In genomic region chrX:5957506-5957905, GRCh38 we compare ENCODE assay signal across 26 cellular contexts.
A peak's percentile ranks its signal among the peaks of the same experiment; 100 is the strongest.
DNase-seq lines count a peak whose midpoint lies in the region; ATAC-seq, FAIRE-seq and TF ChIP-seq lines count a peak whose summit lies in the region.
"Had no signal": no experiment of that assay in that cellular context is flagged by ENCODE, and none has a peak within 500 bp of the region (broad histone marks: within the 10 kb centered on the region; RNA-seq: fewer than 3 reads in every experiment).

No MANE protein-coding gene starts in this region.

- intact Hi-C loops in A673 (cut with micrococcal nuclease; ENCODE audit: unreplicated experiment), result no loop called here

- no peak overlapping the region for H3K4me2 ChIP-seq in astrocyte (ENCODE audit: low read length)
- H3K4me2 ChIP-seq: A549, BLaER1, GM23338 had no signal

- no peaks in the 10 kb centered on the region for H3K36me3 Mint-ChIP-seq in astrocyte (ENCODE audit: low read depth, unreplicated experiment)
- H3K36me3 Mint-ChIP-seq in activated T-cell treated with anti-CD3 and anti-CD28 coated beads, Interleukin-2, amount 50 U/mL, for 24 hours (ENCODE audit: low read depth), result no peaks in the 10 kb centered on the region
- H3K36me3 Mint-ChIP-seq: activated naive CD8-positive, alpha-beta T cell treated with anti-CD3 and anti-CD28 coated beads, Interleukin-2, amount 10 ng/mL, durations not matched to agents 7 days and 5 days had no signal

- H3K36me3 ChIP-seq in A673 (ENCODE audit: insufficient read depth, low read length, poor library complexity, severe bottlenecking) (no peaks in the 10 kb centered on the region), astrocyte (ENCODE audit: insufficient read depth, low read length) (no peaks in the 10 kb centered on the region)
- H3K36me3 ChIP-seq: BLaER1, gastroesophageal sphincter, prostate gland, transverse colon had no signal

- H3K4me1 Mint-ChIP-seq in astrocyte (ENCODE audit: low read depth, unreplicated experiment), result peaks cover 4% of the 10 kb centered on the region
- H3K4me1 Mint-ChIP-seq in activated T-cell treated with anti-CD3 and anti-CD28 coated beads, Interleukin-2, amount 50 U/mL, for 24 hours (ENCODE audit: low read depth), result no peaks in the 10 kb centered on the region
- H3K4me1 Mint-ChIP-seq: activated CD4-positive, alpha-beta memory T cell treated with anti-CD3 and anti-CD28 coated beads, Interleukin-2, amount 10 ng/mL, durations not matched to agents 7 days and 5 days; activated naive CD8-positive, alpha-beta T cell treated with anti-CD3 and anti-CD28 coated beads, Interleukin-2, amount 10 ng/mL, durations not matched to agents 7 days and 5 days had no signal

- H3K27me3 ChIP-seq in A673 (replicated peaks; ENCODE audit: insufficient read depth, low read depth, low read length, poor library complexity) (no peaks in the 10 kb centered on the region), astrocyte (ENCODE audit: insufficient read depth, low read length) (no peaks in the 10 kb centered on the region)
- H3K27me3 ChIP-seq: BLaER1, gastroesophageal sphincter, transverse colon had no signal

- no peak overlapping the region for H2AFZ ChIP-seq in astrocyte (ENCODE audit: low read depth, low read length)
- H2AFZ ChIP-seq: GM23338 had no signal

- H3K4me3 Mint-ChIP-seq in astrocyte (ENCODE audit: unreplicated experiment), result no peak overlapping the region
- no peak overlapping the region for H3K4me3 Mint-ChIP-seq in activated T-cell treated with anti-CD3 and anti-CD28 coated beads, Interleukin-2, amount 50 U/mL, for 24 hours
- H3K4me3 Mint-ChIP-seq: activated CD4-positive, alpha-beta memory T cell treated with anti-CD3 and anti-CD28 coated beads, Interleukin-2, amount 10 ng/mL, durations not matched to agents 7 days and 5 days; activated naive CD8-positive, alpha-beta T cell treated with anti-CD3 and anti-CD28 coated beads, Interleukin-2, amount 10 ng/mL, durations not matched to agents 7 days and 5 days; brain; GM23338 had no signal

- FAIRE-seq in astrocyte (lab: Jason Lieb, UNC), result peak; percentile 60
- FAIRE-seq: A549 had no signal

- H3K4me3 ChIP-seq in A673 (ENCODE audit: low read depth, low read length, poor library complexity, severe bottlenecking) (peak overlapping the region; percentile 4), astrocyte (ENCODE audit: insufficient read depth, low read depth, low read length) (no peak overlapping the region)
- H3K4me3 ChIP-seq: A549, BLaER1, gastroesophageal sphincter, GM23338, lung, prostate gland, transverse colon had no signal

- ATAC-seq in GM19328 (IDR thresholded peaks at IDR 0.05; ENCODE audit: unreplicated experiment), result no peak
- ATAC-seq: A549; activated CD4-positive, CD25-positive, alpha-beta regulatory T cell treated with anti-CD3 and anti-CD28 coated beads, Interleukin-2, amount 50 U/mL, for 24 hours; gastroesophageal sphincter; GM23338 had no signal

- POLR2A ChIA-PET in A673 (lab: Charles Lee; ENCODE audit: low non-redundant PET), result no interaction called here

- no peak overlapping the region for H3K27ac Mint-ChIP-seq in astrocyte (ENCODE audit: unreplicated experiment)
- H3K27ac Mint-ChIP-seq in activated T-cell treated with anti-CD3 and anti-CD28 coated beads, Interleukin-2, amount 50 U/mL, for 24 hours, result no peak overlapping the region
- H3K27ac Mint-ChIP-seq: activated CD4-positive, alpha-beta memory T cell treated with anti-CD3 and anti-CD28 coated beads, Interleukin-2, amount 10 ng/mL, durations not matched to agents 7 days and 5 days; activated naive CD8-positive, alpha-beta T cell treated with anti-CD3 and anti-CD28 coated beads, Interleukin-2, amount 10 ng/mL, durations not matched to agents 7 days and 5 days; brain; GM23338 had no signal

- no peaks in the 10 kb centered on the region for H4K20me1 ChIP-seq in astrocyte (ENCODE audit: insufficient read depth, low read length)
- H4K20me1 ChIP-seq: BLaER1 had no signal

- H3K9me3 ChIP-seq in A673 (ENCODE audit: low read depth, low read length, poor library complexity, severe bottlenecking) (no peaks in the 10 kb centered on the region), astrocyte (ENCODE audit: insufficient read depth, low read depth, low read length) (no peaks in the 10 kb centered on the region)
- H3K9me3 ChIP-seq: A549, BLaER1, gastroesophageal sphincter, prostate gland, transverse colon had no signal

- H3K79me2 ChIP-seq in astrocyte (ENCODE audit: insufficient read depth, low read length), result no peaks in the 10 kb centered on the region

- no peak overlapping the region for H3K27ac ChIP-seq in A673 (ENCODE audit: low read depth, low read length, poor library complexity, severe bottlenecking)
- no peak overlapping the region for H3K27ac ChIP-seq in astrocyte (ENCODE audit: low read depth, low read length)
- H3K27ac ChIP-seq: A549, BLaER1, gastroesophageal sphincter, prostate gland, transverse colon had no signal

- DNase-seq in A673 (ENCODE audit: low spot score) (peak; percentile 63), MV-4-11 (lab: John Stamatoyannopoulos, UW) (peak; percentile 82), astrocyte (ENCODE audit: low read depth) (peak; percentile 83), iris pigment epithelial cell (ENCODE audit: low read depth) (peak; percentile 3), NCI-H69 (lab: John Stamatoyannopoulos, UW) (no peak), SHP77 treated with DMSO at 0.1 percent for 48 hours (lab: John Stamatoyannopoulos, UW) (no peak)
- DNase-seq in activated T-cell treated with anti-CD3 and anti-CD28 coated beads, Interleukin-2, amount 50 U/mL, for 24 hours, result no peak
- DNase-seq: activated CD4-positive, alpha-beta memory T cell treated with anti-CD3 and anti-CD28 coated beads, Interleukin-2, amount 10 ng/mL, durations not matched to agents 7 days and 5 days; activated naive CD8-positive, alpha-beta T cell treated with anti-CD3 and anti-CD28 coated beads, Interleukin-2, amount 10 ng/mL, durations not matched to agents 7 days and 5 days; effector CD4-positive, alpha-beta T cell; GDM1; NCI-H1694; NCI-H2171 treated with DMSO at 0.1 percent for 48 hours; NCI-H524 treated with DMSO at 0.1 percent for 48 hours; SHP77; stimulated activated CD8-positive, alpha-beta memory T cell treated with anti-CD3 and anti-CD28 coated beads, Interleukin-4, amount 100 ng/mL, for 48 hours; transverse colon had no signal

- no peaks in the 10 kb centered on the region for H3K27me3 Mint-ChIP-seq in astrocyte (ENCODE audit: low read depth, unreplicated experiment)
- no peaks in the 10 kb centered on the region for H3K27me3 Mint-ChIP-seq in activated T-cell treated with anti-CD3 and anti-CD28 coated beads, Interleukin-2, amount 50 U/mL, for 24 hours
- H3K27me3 Mint-ChIP-seq: activated CD4-positive, alpha-beta memory T cell treated with anti-CD3 and anti-CD28 coated beads, Interleukin-2, amount 10 ng/mL, durations not matched to agents 7 days and 5 days; activated naive CD8-positive, alpha-beta T cell treated with anti-CD3 and anti-CD28 coated beads, Interleukin-2, amount 10 ng/mL, durations not matched to agents 7 days and 5 days; brain had no signal

- TF ChIP-seq CTCF in A673 (conservative IDR thresholded peaks at IDR 0.05; ENCODE audit: low read depth, low read length), result no peak
- TF ChIP-seq CTCF in astrocyte (IDR thresholded peaks at IDR 0.05; ENCODE audit: insufficient read depth, low read depth, low read length), result no peak

- no peaks in the 10 kb centered on the region for H3K9me3 Mint-ChIP-seq in astrocyte (ENCODE audit: unreplicated experiment)
- no peaks in the 10 kb centered on the region for H3K9me3 Mint-ChIP-seq in activated T-cell treated with anti-CD3 and anti-CD28 coated beads, Interleukin-2, amount 50 U/mL, for 24 hours
- H3K9me3 Mint-ChIP-seq: activated CD4-positive, alpha-beta memory T cell treated with anti-CD3 and anti-CD28 coated beads, Interleukin-2, amount 10 ng/mL, durations not matched to agents 7 days and 5 days; activated naive CD8-positive, alpha-beta T cell treated with anti-CD3 and anti-CD28 coated beads, Interleukin-2, amount 10 ng/mL, durations not matched to agents 7 days and 5 days; brain; GM23338 had no signal

- CTCF ChIA-PET in A673 (lab: Charles Lee), result no interaction called here

- BruUV-seq in A673 (replicated peaks; lab: Mats Ljungman, UMichigan), result no TSS peak

- no peak overlapping the region for H3K9ac ChIP-seq in astrocyte (ENCODE audit: low read length)
- H3K9ac ChIP-seq: BLaER1 had no signal

- H3K4me1 ChIP-seq in A673 (ENCODE audit: insufficient read depth, low read length, poor library complexity, severe bottlenecking), result peaks cover 40% of the 10 kb centered on the region
- H3K4me1 ChIP-seq in astrocyte (ENCODE audit: insufficient read depth, low read length), result no peaks in the 10 kb centered on the region
- H3K4me1 ChIP-seq: A549, BLaER1, gastroesophageal sphincter, prostate gland, transverse colon had no signal

Comparison
In these comparisons a context has a peak if more than half of its experiments do, and no peak if none do; other contexts are left out.
1. DNase-seq: peak in A673 (single experiment), MV-4-11 (single experiment), astrocyte (single experiment) and iris pigment epithelial cell (single experiment); none in activated T-cell treated with anti-CD3 and anti-CD28 coated beads, Interleukin-2, amount 50 U/mL, for 24 hours (single experiment), NCI-H69 (single experiment) and SHP77 treated with DMSO at 0.1 percent for 48 hours (single experiment).